Comparison of ENCODE assay signal across 23 cellular contexts in genomic region chr22:49710746-49711145, GRCh38.
"Had no signal": no experiment of that assay in that cellular context is flagged by ENCODE, and none has a peak within 500 bp of the region (broad histone marks: within the 10 kb centered on the region; RNA-seq: fewer than 3 reads in every experiment).

No MANE protein-coding gene starts in this region.

- FAIRE-seq: colon, frontal cortex, kidney had no signal

- H3K4me1 Mint-ChIP-seq: neural crest cell; stimulated activated memory B cell treated with anti-CD40 and anti-IgM and Interleukin-4, amounts not matched to agents 10 μg/mL and 1 μg/mL and 100 μg/mL, for 72 hours had no signal

- H3K27ac Mint-ChIP-seq: mesothelial cell of epicardium; naive B cell; natural killer cell treated with Interleukin-12 subunit alpha and Interleukin-12 subunit beta and Interleukin-15 and Interleukin-18, amount 100 ng/mL, for 72 hours; stimulated activated memory B cell treated with anti-CD40 and anti-IgM and Interleukin-4, amounts not matched to agents 10 μg/mL and 1 μg/mL and 100 μg/mL, for 72 hours had no signal

- H3K4me3 ChIP-seq: dorsolateral prefrontal cortex, mucosa of descending colon, prostate gland, right atrium auricular region, sigmoid colon, thoracic aorta, tibial nerve, vagina had no signal

- H3K27me3 ChIP-seq: right atrium auricular region, vagina had no signal

- H3K27ac ChIP-seq: dorsolateral prefrontal cortex, prostate gland, right atrium auricular region, sigmoid colon, thoracic aorta, tibial nerve, vagina had no signal

- H3K9me3 ChIP-seq: mucosa of descending colon, prostate gland, vagina had no signal

- DNase-seq: effector CD4-positive, alpha-beta T cell; head of caudate nucleus; kidney; mesenchymal stem cell; mucosa of descending colon; naive B cell; stimulated activated CD4-positive, alpha-beta T cell treated with anti-CD3 and anti-CD28 coated beads, Interleukin-4, amount 100 ng/mL, for 4 hours; stimulated activated naive CD8-positive, alpha-beta T cell treated with anti-CD3 and anti-CD28 coated beads, Interleukin-15, Interleukin-2, amounts not matched to agents 100 U/mL and 50 U/mL, for 24 hours; substantia nigra had no signal

- H3K36me3 Mint-ChIP-seq: mesothelial cell of epicardium; natural killer cell treated with Interleukin-12 subunit alpha and Interleukin-12 subunit beta and Interleukin-15 and Interleukin-18, amount 100 ng/mL, for 72 hours; stimulated activated memory B cell treated with anti-CD40 and anti-IgM and Interleukin-4, amounts not matched to agents 10 μg/mL and 1 μg/mL and 100 μg/mL, for 72 hours had no signal

- H3K9me3 Mint-ChIP-seq: mesothelial cell of epicardium; natural killer cell treated with Interleukin-12 subunit alpha and Interleukin-12 subunit beta and Interleukin-15 and Interleukin-18, amount 100 ng/mL, for 72 hours; neural crest cell had no signal

- H3K4me3 Mint-ChIP-seq: mesothelial cell of epicardium; naive B cell; natural killer cell treated with Interleukin-12 subunit alpha and Interleukin-12 subunit beta and Interleukin-15 and Interleukin-18, amount 100 ng/mL, for 72 hours; neural crest cell; stimulated activated memory B cell treated with anti-CD40 and anti-IgM and Interleukin-4, amounts not matched to agents 10 μg/mL and 1 μg/mL and 100 μg/mL, for 72 hours had no signal

- H3K36me3 ChIP-seq: prostate gland, right atrium auricular region, sigmoid colon, thoracic aorta, tibial nerve, vagina had no signal

- H3K4me1 ChIP-seq: prostate gland, right atrium auricular region, sigmoid colon, tibial nerve, vagina had no signal

- ATAC-seq: left lobe of liver; mucosa of descending colon; natural killer cell treated with Interleukin-12 subunit alpha and Interleukin-12 subunit beta and Interleukin-15 and Interleukin-18, amount 100 ng/mL, for 72 hours; stimulated activated memory B cell treated with anti-CD40 and anti-IgM and Interleukin-4, amounts not matched to agents 10 μg/mL and 1 μg/mL and 100 μg/mL, for 72 hours; stimulated activated naive CD8-positive, alpha-beta T cell treated with anti-CD3 and anti-CD28 coated beads, Interleukin-15, Interleukin-2, amounts not matched to agents 100 U/mL and 50 U/mL, for 24 hours had no signal
